Comparison of ENCODE assay signal across 25 cellular contexts in the genomic region with DNA sequence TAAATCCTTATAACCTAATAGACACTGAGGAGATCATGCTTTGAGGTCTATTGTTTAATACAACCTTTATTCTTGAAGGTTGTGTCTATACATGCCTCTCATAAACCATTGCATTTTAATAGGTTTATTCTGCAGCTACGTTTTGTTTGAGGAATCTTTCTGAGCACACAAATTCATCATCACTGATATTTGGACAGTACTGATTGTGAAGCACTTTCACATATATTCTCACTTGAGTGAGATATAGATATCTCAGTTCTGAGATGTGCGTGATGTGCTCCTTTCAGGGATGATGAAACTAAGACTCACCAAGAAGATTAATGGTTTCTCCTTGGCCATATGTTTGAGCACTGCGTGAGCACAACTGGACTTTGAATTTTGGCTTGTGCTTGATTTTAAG.
DNase-seq lines count a peak whose midpoint lies in the region; ATAC-seq lines count a peak whose summit lies in the region.
"Had no signal": no experiment of that assay in that cellular context is flagged by ENCODE, and none has a peak within 500 bp of the region (broad histone marks: within the 10 kb centered on the region; RNA-seq: fewer than 3 reads in every experiment).

No MANE protein-coding gene starts in this region.

- no peaks in the 10 kb centered on the region for H3K27me3 Mint-ChIP-seq in T-helper 17 cell
- H3K27me3 Mint-ChIP-seq: CD4-positive, alpha-beta memory T cell had no signal

- no peak for ATAC-seq in T-helper 17 cell
- ATAC-seq in esophagus mucosa = peak; percentile 39
- no peak for ATAC-seq in HG02763 (IDR thresholded peaks at IDR 0.05; ENCODE audit: unreplicated experiment)
- no peak for ATAC-seq in HG03039 (IDR thresholded peaks at IDR 0.05; ENCODE audit: unreplicated experiment)
- no peak for ATAC-seq in GM19395 (IDR thresholded peaks at IDR 0.05; ENCODE audit: unreplicated experiment)
- ATAC-seq: HCT116, K562 had no signal

- H3K4me3 Mint-ChIP-seq in T-helper 17 cell = no peak overlapping the region
- H3K4me3 Mint-ChIP-seq: CD4-positive, alpha-beta memory T cell had no signal

- peak; percentile 21 for DNase-seq in DMS153 (lab: John Stamatoyannopoulos, UW)
- no peak for DNase-seq in DMS153 treated with DMSO at 0.1 percent for 48 hours (lab: John Stamatoyannopoulos, UW; ENCODE audit: unreplicated experiment)
- DNase-seq in T-helper 17 cell = no peak
- no peak for DNase-seq in HUDEP-2 (lab: John Stamatoyannopoulos, UW; ENCODE audit: unreplicated experiment in 76 of 76)
- DNase-seq: Caco-2; CD4-positive, alpha-beta memory T cell; DMS 273 treated with DMSO at 0.1 percent for 48 hours; GOT3; MM.1S; NCI-H1092; NCI-H1436 treated with DMSO at 0.1 percent for 48 hours; NCI-H1930; NCI-H2171; NCI-H526 treated with DMSO at 0.1 percent for 48 hours; PC-9; RPMI8226; SIG-M5; SK-N-SH had no signal

- H3K4me1 Mint-ChIP-seq in T-helper 17 cell = no peaks in the 10 kb centered on the region

- no peaks in the 10 kb centered on the region for H3K9me3 ChIP-seq in T-helper 17 cell (ENCODE audit: control insufficient read depth, low read length, poor library complexity, severe bottlenecking)
- H3K9me3 ChIP-seq: BLaER1 treated with 17β-estradiol and CSF1 and Interleukin-3, amounts not matched to agents 10 nM and 100 nM; Caco-2; SK-N-SH had no signal

- peak overlapping the region; percentile 45 for H3K27ac Mint-ChIP-seq in T-helper 17 cell
- H3K27ac Mint-ChIP-seq: CD4-positive, alpha-beta memory T cell had no signal

- peaks cover 21% of the 10 kb centered on the region for H3K36me3 Mint-ChIP-seq in T-helper 17 cell (ENCODE audit: low read depth)
